In the genomic region with DNA sequence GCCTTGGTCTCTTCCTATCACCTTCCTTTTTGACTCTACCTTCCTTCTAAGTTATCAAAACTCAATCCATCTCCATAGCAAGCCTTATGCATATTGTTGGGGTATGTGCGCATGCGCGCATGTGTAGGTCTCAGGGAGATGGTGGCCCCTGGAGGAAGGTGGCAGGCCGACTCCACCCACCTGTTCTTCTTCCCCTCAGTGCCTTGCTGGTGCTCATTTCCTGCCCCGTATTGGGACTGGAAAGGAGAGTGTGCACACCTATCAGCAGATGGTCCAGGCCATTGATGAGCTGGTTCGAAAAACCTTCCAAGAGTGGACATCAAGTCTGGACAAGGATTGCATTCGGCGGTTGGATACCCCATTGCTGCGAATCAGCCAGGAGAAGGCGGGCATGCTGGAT, we compare ENCODE assay signal across 24 cellular contexts. TPM values are rescaled to one million over a fixed set of nuclear protein-coding genes. Genes with fewer than 3 reads are reported as not detected.
"Had no signal": no experiment of that assay in that cellular context is flagged by ENCODE, and none has a peak within 500 bp of the region (broad histone marks: within the 10 kb centered on the region; RNA-seq: fewer than 3 reads in every experiment).

No MANE protein-coding gene starts in this region.

- H3K4me3 ChIP-seq: ascending aorta, body of pancreas had no signal

- H3K36me3 Mint-ChIP-seq: activated CD8-positive, alpha-beta memory T cell treated with anti-CD3 and anti-CD28 coated beads, Interleukin-2, amount 10 ng/mL, durations not matched to agents 7 days and 5 days; activated naive CD4-positive, alpha-beta T cell treated with anti-CD3 and anti-CD28 coated beads, Interleukin-2, amount 50 U/mL, for 72 hours; T-cell had no signal

- H3K36me3 ChIP-seq: ascending aorta had no signal

- DNase-seq: activated B cell treated with CpG ODN at 0.5 μM for 24 hours; activated CD4-positive, alpha-beta T cell treated with anti-CD3 and anti-CD28 coated beads for 1 hour; activated CD4-positive, alpha-beta T cell treated with anti-CD3 and anti-CD28 coated beads, Interleukin-2, amount 10 ng/mL, durations not matched to agents 24 days and 14 days; activated CD4-positive, alpha-beta T cell treated with anti-CD3 and anti-CD28 coated beads, Interleukin-2, amount 50 U/mL, for 48 hours; activated CD8-positive, alpha-beta memory T cell treated with anti-CD3 and anti-CD28 coated beads, Interleukin-2, amount 10 ng/mL, durations not matched to agents 7 days and 5 days; activated effector memory CD4-positive, alpha-beta T cell treated with anti-CD3 and anti-CD28 coated beads, Interleukin-2, amount 50 U/mL, for 16 hours; activated naive CD4-positive, alpha-beta T cell treated with Interleukin-2 at 50 U/mL for 16 hours; activated naive CD8-positive, alpha-beta T cell treated with anti-CD3 and anti-CD28 coated beads, Interleukin-2, amount 50 U/mL, for 24 hours; activated T-cell treated with anti-CD3 and anti-CD28 coated beads, Interleukin-2, amount 50 U/mL, for 4 hours; amniotic stem cell; NCI-H1092; NCI-H2171; NCI-H2227 treated with DMSO at 0.1 percent for 48 hours; NCI-H526 treated with DMSO at 0.1 percent for 48 hours; NCI-H82; NK-92 treated with Interleukin-12 subunit alpha and Interleukin-12 subunit beta, amount 100 ng/mL, for 24 hours; T-cell; T-helper 2 cell; T1000 had no signal

- H3K9me3 ChIP-seq: ascending aorta, body of pancreas had no signal

- H3K4me3 Mint-ChIP-seq: activated B cell treated with CpG ODN at 0.5 μM for 24 hours; activated CD4-positive, alpha-beta T cell treated with anti-CD3 and anti-CD28 coated beads, Interleukin-2, amount 10 ng/mL, durations not matched to agents 24 days and 14 days; activated CD8-positive, alpha-beta memory T cell treated with anti-CD3 and anti-CD28 coated beads, Interleukin-2, amount 10 ng/mL, durations not matched to agents 7 days and 5 days; activated naive CD8-positive, alpha-beta T cell treated with anti-CD3 and anti-CD28 coated beads, Interleukin-2, amount 50 U/mL, for 24 hours; activated T-cell treated with anti-CD3 and anti-CD28 coated beads, Interleukin-2, amount 50 U/mL, for 4 hours; central memory CD8-positive, alpha-beta T cell; T-cell had no signal

- H3K4me1 ChIP-seq: ascending aorta, body of pancreas had no signal

- H3K4me1 Mint-ChIP-seq: activated B cell treated with CpG ODN at 0.5 μM for 24 hours; activated CD4-positive, alpha-beta T cell treated with anti-CD3 and anti-CD28 coated beads, Interleukin-2, amount 10 ng/mL, durations not matched to agents 24 days and 14 days; activated CD8-positive, alpha-beta memory T cell treated with anti-CD3 and anti-CD28 coated beads, Interleukin-2, amount 10 ng/mL, durations not matched to agents 7 days and 5 days; activated naive CD8-positive, alpha-beta T cell treated with anti-CD3 and anti-CD28 coated beads, Interleukin-2, amount 50 U/mL, for 24 hours; central memory CD8-positive, alpha-beta T cell; T-cell had no signal

- H3K27ac ChIP-seq: ascending aorta, body of pancreas had no signal

- H3K9me3 Mint-ChIP-seq: activated B cell treated with CpG ODN at 0.5 μM for 24 hours; activated CD4-positive, alpha-beta T cell treated with anti-CD3 and anti-CD28 coated beads, Interleukin-2, amount 10 ng/mL, durations not matched to agents 24 days and 14 days; activated naive CD4-positive, alpha-beta T cell treated with anti-CD3 and anti-CD28 coated beads, Interleukin-2, amount 50 U/mL, for 72 hours; activated naive CD8-positive, alpha-beta T cell treated with anti-CD3 and anti-CD28 coated beads, Interleukin-2, amount 50 U/mL, for 24 hours; activated T-cell treated with anti-CD3 and anti-CD28 coated beads, Interleukin-2, amount 50 U/mL, for 4 hours; central memory CD8-positive, alpha-beta T cell; T-cell had no signal

- H3K27me3 ChIP-seq: ascending aorta had no signal

- H3K27ac Mint-ChIP-seq: activated B cell treated with CpG ODN at 0.5 μM for 24 hours; activated CD4-positive, alpha-beta T cell treated with anti-CD3 and anti-CD28 coated beads, Interleukin-2, amount 10 ng/mL, durations not matched to agents 24 days and 14 days; activated CD8-positive, alpha-beta memory T cell treated with anti-CD3 and anti-CD28 coated beads, Interleukin-2, amount 10 ng/mL, durations not matched to agents 7 days and 5 days; activated naive CD4-positive, alpha-beta T cell treated with anti-CD3 and anti-CD28 coated beads, Interleukin-2, amount 50 U/mL, for 72 hours; activated naive CD8-positive, alpha-beta T cell treated with anti-CD3 and anti-CD28 coated beads, Interleukin-2, amount 50 U/mL, for 24 hours; T-cell had no signal

RNA-seq across cellular contexts. Expression of a gene that starts 25.2 kb away (rescaled TPM):
- total RNA-seq: activated B cell treated with CpG ODN at 0.5 μM for 24 hours; activated CD4-positive, alpha-beta T cell treated with anti-CD3 and anti-CD28 coated beads, Interleukin-2, amount 10 ng/mL, durations not matched to agents 24 days and 14 days; activated CD8-positive, alpha-beta memory T cell treated with anti-CD3 and anti-CD28 coated beads, Interleukin-2, amount 10 ng/mL, durations not matched to agents 7 days and 5 days; activated T-cell treated with anti-CD3 and anti-CD28 coated beads, Interleukin-2, amount 50 U/mL, for 4 hours; LHCN-M2; T-cell had no signal

RNA-seq across cellular contexts. Expression of a gene that starts 37.7 kb away (rescaled TPM):
- total RNA-seq: activated B cell treated with CpG ODN at 0.5 μM for 24 hours; activated CD4-positive, alpha-beta T cell treated with anti-CD3 and anti-CD28 coated beads, Interleukin-2, amount 10 ng/mL, durations not matched to agents 24 days and 14 days; activated CD8-positive, alpha-beta memory T cell treated with anti-CD3 and anti-CD28 coated beads, Interleukin-2, amount 10 ng/mL, durations not matched to agents 7 days and 5 days; activated naive CD4-positive, alpha-beta T cell treated with anti-CD3 and anti-CD28 coated beads, Interleukin-2, amount 50 U/mL, for 72 hours; ascending aorta had no signal
